ENCODE assay signal across 1 cellular context in genomic region chr17:80538484-80538883, GRCh38.
TF ChIP-seq lines count a peak whose summit lies in the region.

No MANE protein-coding gene starts in this region.

TF ChIP-seq in SK-N-SH treated with all-trans-retinoic acid at 6 μM for 48 hours, 23 proteins besides CTCF, POLR2A, EP300 and RAD21 (continued from another document):
- no peak for TF ChIP-seq TSHZ2 (CRISPR knock-in tag; IDR thresholded peaks at IDR 0.05)
- TF ChIP-seq CREB5 (CRISPR knock-in tag; IDR thresholded peaks at IDR 0.05; ENCODE audit: low read depth): no peak
- no peak for TF ChIP-seq ZC3H10 (CRISPR knock-in tag; IDR thresholded peaks at IDR 0.05)
